In the genomic region with DNA sequence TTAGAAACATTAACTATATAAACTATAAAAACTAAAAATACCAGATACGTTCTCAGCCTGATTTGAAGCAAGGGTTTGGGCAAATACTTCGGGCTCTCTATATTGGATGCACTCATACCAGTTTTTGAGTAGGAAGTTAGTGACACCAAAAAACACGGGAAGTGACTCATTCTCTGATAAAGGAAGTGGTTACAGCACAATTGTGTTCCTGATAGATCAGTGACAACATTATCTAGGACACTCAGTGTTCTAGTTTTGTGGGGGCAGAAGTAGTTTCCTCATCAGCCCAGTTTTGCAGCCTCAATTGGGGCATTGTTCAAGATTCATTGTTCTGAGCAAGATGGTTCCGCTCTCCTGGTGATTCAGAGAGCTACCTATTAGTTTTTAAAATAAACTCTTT, we compare ENCODE assay signal across 8 cellular contexts.
DNase-seq lines count a peak whose midpoint lies in the region; ATAC-seq and TF ChIP-seq lines count a peak whose summit lies in the region.

No MANE protein-coding gene starts in this region.

- no peaks in the 10 kb centered on the region for H3K4me1 ChIP-seq in aorta (ENCODE audit: control insufficient read depth in 1 of 2, insufficient read depth in 2 of 2, low read length in 2 of 2)

- ATAC-seq in HG02938 (IDR thresholded peaks at IDR 0.05; ENCODE audit: unreplicated experiment) = peak; percentile 81
- ATAC-seq in sciatic nerve = peak; percentile 45
- ATAC-seq in GM19023 (IDR thresholded peaks at IDR 0.05; ENCODE audit: unreplicated experiment) = no peak
- no peak for ATAC-seq in aorta (ENCODE audit: low FRiP score)

- peak; percentile 22 for DNase-seq in GM12865 (ENCODE audit: low read depth)
- DNase-seq in SIG-M5 (lab: John Stamatoyannopoulos, UW) = peak; percentile 9
- DNase-seq in brain microvascular endothelial cell = peak; percentile 58
- no peak for DNase-seq in sciatic nerve (ENCODE audit: low spot score)
- no peak for DNase-seq in COLO668 (lab: John Stamatoyannopoulos, UW; ENCODE audit: unreplicated experiment)
- no peak for DNase-seq in aorta

- H3K4me3 ChIP-seq in GM12865 (ENCODE audit: low read depth, low read length) (no peak overlapping the region), brain microvascular endothelial cell (ENCODE audit: low read depth, low read length) (no peak overlapping the region), aorta (ENCODE audit: low read length in 2 of 2) (no peak overlapping the region)

- intact Hi-C loops in sciatic nerve (cut with DNase I) = no loop called here
- intact Hi-C loops in aorta (cut with DNase I) = no loop called here

- TF ChIP-seq CTCF in GM12865 (IDR thresholded peaks at IDR 0.05; ENCODE audit: insufficient read depth, low read depth, low read length, missing control alignments) (no peak), brain microvascular endothelial cell (IDR thresholded peaks at IDR 0.05; ENCODE audit: low read depth, low read length, missing control alignments) (no peak)

- H3K27me3 ChIP-seq in brain microvascular endothelial cell (replicated peaks) (no peaks in the 10 kb centered on the region), aorta (ENCODE audit: control insufficient read depth in 1 of 2, insufficient read depth in 2 of 2, low read length in 1 of 2) (no peaks in the 10 kb centered on the region)

- peaks cover 2% of the 10 kb centered on the region for H3K9me3 ChIP-seq in aorta (ENCODE audit: control insufficient read depth, low read length)

- 56 to 59% methylated on average over 4 of the region's 4 CpGs for WGBS in aorta, 2 donors

- H3K27ac ChIP-seq in brain microvascular endothelial cell = no peak overlapping the region
- H3K27ac ChIP-seq in aorta (ENCODE audit: low read depth in 1 of 2, low read length in 2 of 2) = no peak overlapping the region

- H3K36me3 ChIP-seq in brain microvascular endothelial cell (replicated peaks) (no peaks in the 10 kb centered on the region), aorta (ENCODE audit: control insufficient read depth in 1 of 2, insufficient read depth in 2 of 2, low read length in 1 of 2) (no peaks in the 10 kb centered on the region)

- in situ Hi-C loops in brain microvascular endothelial cell (cut with HindIII; ENCODE audit: low pct_ligation_motif_present, low sequenced_read_pairs) = no loop called here

Comparison
In these comparisons a context has a peak if more than half of its experiments do, and no peak if none do; other contexts are left out.
1. DNase-seq: peak in GM12865 (single experiment), SIG-M5 (single experiment) and brain microvascular endothelial cell (single experiment); none in sciatic nerve (single experiment), COLO668 (single experiment) and aorta (0 of 2).
2. ATAC-seq: peak in HG02938 (single experiment) and sciatic nerve (single experiment); none in GM19023 (single experiment) and aorta (single experiment).